Comparison of ENCODE assay signal across 14 cellular contexts in the genomic region with DNA sequence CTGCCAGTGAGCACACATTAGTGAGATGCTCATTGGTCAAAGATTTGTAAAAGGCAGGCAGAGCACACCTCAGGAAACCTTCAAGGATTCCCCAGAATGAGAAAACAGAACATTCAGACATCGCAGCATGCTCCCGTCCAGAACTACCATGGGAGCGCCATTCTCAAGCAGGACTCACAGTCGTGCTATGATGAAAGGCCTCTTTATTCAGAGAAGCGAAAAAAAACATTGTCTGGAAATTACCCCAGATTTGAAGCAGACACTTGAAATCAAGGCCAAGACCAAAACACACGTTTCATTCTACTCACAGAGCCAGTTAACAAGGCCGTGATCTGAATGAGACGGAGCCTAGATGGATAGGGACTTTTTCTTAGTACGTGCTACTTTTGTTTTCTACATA.
DNase-seq lines count a peak whose midpoint lies in the region; TF ChIP-seq lines count a peak whose summit lies in the region.
"Had no signal": no experiment of that assay in that cellular context is flagged by ENCODE, and none has a peak within 500 bp of the region (broad histone marks: within the 10 kb centered on the region; RNA-seq: fewer than 3 reads in every experiment).

No MANE protein-coding gene starts in this region.

- H3K4me3 ChIP-seq in tibial artery, result no peak overlapping the region
- H3K4me3 ChIP-seq: GM12878 had no signal

- H3K27ac ChIP-seq in tibial artery, result no peak overlapping the region

- no peaks in the 10 kb centered on the region for H3K27me3 ChIP-seq in tibial artery

- no peaks in the 10 kb centered on the region for H3K9me3 ChIP-seq in tibial artery
- H3K9me3 ChIP-seq: SK-N-SH had no signal

- no peaks in the 10 kb centered on the region for H3K4me1 ChIP-seq in tibial artery

- H3K36me3 ChIP-seq in tibial artery, result no peaks in the 10 kb centered on the region

- intact Hi-C loops in tibial artery (cut with DNase I; ENCODE audit: low total_unique reads), result no loop called here

- DNase-seq in SK-MEL-5 (ENCODE audit: low read depth, low spot score) (peak; percentile 61), foreskin melanocyte (peak; percentile 70), middle frontal gyrus (ENCODE audit: extremely low spot score, low spot score) (peak; percentile 26), tibial artery (no peak), NCI-H748 treated with DMSO at 0.1 percent for 48 hours (lab: John Stamatoyannopoulos, UW) (no peak), DMS153 treated with DMSO at 0.1 percent for 48 hours (lab: John Stamatoyannopoulos, UW; ENCODE audit: unreplicated experiment) (no peak), GM13977 (ENCODE audit: low spot score) (no peak)
- DNase-seq: CD4-positive, alpha-beta T cell; DND-41; GDM1; NCI-H1930; NCI-H2171 treated with DMSO at 0.1 percent for 48 hours; SK-N-SH had no signal

- in situ Hi-C loops in SK-MEL-5 (cut with HindIII; ENCODE audit: low pct_unique_long_range_greater_than_20kb, low sequenced_read_pairs) (no loop called here), GM13977 (cut with MboI; ENCODE audit: low pct_unique_long_range_greater_than_20kb, low sequenced_read_pairs, unreplicated experiment) (no loop called here)

- TF ChIP-seq CTCF in tibial artery (IDR thresholded peaks at IDR 0.05), result no peak
- no peak for TF ChIP-seq CTCF in GM13977 (IDR thresholded peaks at IDR 0.05; ENCODE audit: extremely low read depth, insufficient read depth, missing control alignments)

Comparison
In these comparisons a context has a peak if more than half of its experiments do, and no peak if none do; other contexts are left out.
1. DNase-seq: peak in SK-MEL-5 (single experiment), foreskin melanocyte (single experiment) and middle frontal gyrus (single experiment); none in tibial artery (0 of 2), NCI-H748 treated with DMSO at 0.1 percent for 48 hours (single experiment), DMS153 treated with DMSO at 0.1 percent for 48 hours (single experiment) and GM13977 (single experiment).